Comparison of ENCODE assay signal across 31 cellular contexts in genomic region chr20:56601166-56601565, GRCh38. TPM values are rescaled to one million over a fixed set of nuclear protein-coding genes. Genes with fewer than 3 reads are reported as not detected.
"Had no signal": no experiment of that assay in that cellular context is flagged by ENCODE, and none has a peak within 500 bp of the region (broad histone marks: within the 10 kb centered on the region; RNA-seq: fewer than 3 reads in every experiment).

No MANE protein-coding gene starts in this region.

- H3K36me3 ChIP-seq: neural progenitor cell, ovary, right lobe of liver, spleen, suprapubic skin, tibial artery, transverse colon, upper lobe of right lung, uterus had no signal

- H3K4me3 ChIP-seq: neural progenitor cell, ovary, psoas muscle, right lobe of liver, skin epidermis, smooth muscle cell, spleen, suprapubic skin, testis, tibial artery, transverse colon, upper lobe of right lung, uterus had no signal

- DNase-seq: naive B cell; naive thymus-derived CD8-positive, alpha-beta T cell; nephron progenitor cell; occipital lobe; ovary; psoas muscle; right cardiac atrium; right lobe of liver; spleen; stimulated activated CD4-positive, alpha-beta T cell treated with anti-CD3 and anti-CD28 coated beads, Interleukin-12 subunit alpha, Interleukin-12 subunit beta, amount 100 ng/mL, for 4 hours; stimulated activated CD4-positive, alpha-beta T cell treated with anti-CD3 and anti-CD28 coated beads, Interleukin-1b, Interleukin-23, amount 100 ng/mL, for 48 hours; stimulated activated CD4-positive, alpha-beta T cell treated with anti-CD3 and anti-CD28 coated beads, Interleukin-4, amount 100 ng/mL, for 1 hour; stimulated activated CD4-positive, alpha-beta T cell treated with anti-CD3 and anti-CD28 coated beads, Interleukin-4, amount 100 ng/mL, for 4 hours; stimulated activated CD8-positive, alpha-beta memory T cell treated with anti-CD3 and anti-CD28 coated beads, Interleukin-4, amount 100 ng/mL, for 48 hours; stimulated activated naive CD4-positive, alpha-beta T cell; stimulated activated naive CD8-positive, alpha-beta T cell treated with anti-CD3 and anti-CD28 coated beads, Interleukin-15, amount 100 ng/mL, for 72 hours; stimulated activated naive CD8-positive, alpha-beta T cell treated with anti-CD3 and anti-CD28 coated beads, Interleukin-15, Interleukin-2, amounts not matched to agents 100 U/mL and 50 U/mL, for 24 hours; substantia nigra; testis; tibial artery; transverse colon; upper lobe of right lung; uterus had no signal

- H3K27ac ChIP-seq: neural progenitor cell, ovary, parathyroid adenoma, psoas muscle, right lobe of liver, skin epidermis, spleen, suprapubic skin, testis, tibial artery, transverse colon, upper lobe of right lung, uterus had no signal

- H3K4me2 ChIP-seq: neural progenitor cell, smooth muscle cell had no signal

- ATAC-seq: naive thymus-derived CD8-positive, alpha-beta T cell; natural killer cell treated with Interleukin-12 subunit alpha and Interleukin-12 subunit beta and Interleukin-15 and Interleukin-18, amount 100 ng/mL, for 72 hours; psoas muscle; right cardiac atrium; right lobe of liver; stimulated activated memory B cell treated with anti-CD40 and anti-IgM and Interleukin-4, amounts not matched to agents 10 μg/mL and 1 μg/mL and 100 μg/mL, for 72 hours; stimulated activated naive CD8-positive, alpha-beta T cell treated with anti-CD3 and anti-CD28 coated beads, Interleukin-15, amount 100 ng/mL, for 72 hours; stimulated activated naive CD8-positive, alpha-beta T cell treated with anti-CD3 and anti-CD28 coated beads, Interleukin-15, Interleukin-2, amounts not matched to agents 100 U/mL and 50 U/mL, for 24 hours; upper lobe of right lung had no signal

- H3K79me2 ChIP-seq: parathyroid adenoma had no signal

- H2AFZ ChIP-seq: neural progenitor cell, parathyroid adenoma had no signal

- H3K27me3 ChIP-seq: neural progenitor cell, ovary, right lobe of liver, suprapubic skin, testis, transverse colon, upper lobe of right lung, uterus had no signal

- H3K4me1 ChIP-seq: neural progenitor cell, parathyroid adenoma, psoas muscle, right lobe of liver, spleen, suprapubic skin, testis, tibial artery, upper lobe of right lung, uterus had no signal

- H3K9ac ChIP-seq: neural progenitor cell, parathyroid adenoma had no signal

- H3K9me3 ChIP-seq: ovary, psoas muscle, right lobe of liver, spleen, suprapubic skin, testis, tibial artery, transverse colon, upper lobe of right lung, uterus had no signal

RNA-seq across cellular contexts. Expression of gene TFAP2C, which starts 27.9 kb away (rescaled TPM):
- total RNA-seq: naive thymus-derived CD8-positive, alpha-beta T cell; natural killer cell treated with Interleukin-12 subunit alpha and Interleukin-12 subunit beta and Interleukin-15 and Interleukin-18, amount 100 ng/mL, for 72 hours; psoas muscle; renal cortical epithelial cell; right lobe of liver had no signal
- polyA plus RNA-seq: naive thymus-derived CD8-positive, alpha-beta T cell had no signal
